ENCODE assay signal across 17 cellular contexts in genomic region chr3:197856199-197856816, GRCh38.
"Had no signal": no experiment of that assay in that cellular context is flagged by ENCODE, and none has a peak within 500 bp of the region (broad histone marks: within the 10 kb centered on the region; RNA-seq: fewer than 3 reads in every experiment).

No MANE protein-coding gene starts in this region.

- H3K27me3 Mint-ChIP-seq: activated naive CD8-positive, alpha-beta T cell; natural killer cell treated with Interleukin-12 subunit alpha and Interleukin-12 subunit beta and Interleukin-15 and Interleukin-18, amount 100 ng/mL, for 72 hours; stimulated activated memory B cell treated with anti-CD40 and anti-IgM and Interleukin-4, amounts not matched to agents 10 μg/mL and 1 μg/mL and 100 μg/mL, for 72 hours had no signal

- H3K27ac ChIP-seq: cardiac muscle cell, spleen, thoracic aorta, upper lobe of left lung, VCaP had no signal

- H3K27ac Mint-ChIP-seq: activated naive CD8-positive, alpha-beta T cell; natural killer cell treated with Interleukin-12 subunit alpha and Interleukin-12 subunit beta and Interleukin-15 and Interleukin-18, amount 100 ng/mL, for 72 hours had no signal

- H3K9me3 Mint-ChIP-seq: natural killer cell treated with Interleukin-12 subunit alpha and Interleukin-12 subunit beta and Interleukin-15 and Interleukin-18, amount 100 ng/mL, for 72 hours; stimulated activated memory B cell treated with anti-CD40 and anti-IgM and Interleukin-4, amounts not matched to agents 10 μg/mL and 1 μg/mL and 100 μg/mL, for 72 hours had no signal

- H3K4me1 ChIP-seq: spleen, upper lobe of left lung had no signal

- ATAC-seq: left cardiac atrium; natural killer cell treated with Interleukin-12 subunit alpha and Interleukin-12 subunit beta and Interleukin-15 and Interleukin-18, amount 100 ng/mL, for 72 hours; stimulated activated memory B cell treated with anti-CD40 and anti-IgM and Interleukin-4, amounts not matched to agents 10 μg/mL and 1 μg/mL and 100 μg/mL, for 72 hours had no signal

- H3K4me3 Mint-ChIP-seq: activated naive CD8-positive, alpha-beta T cell; natural killer cell treated with Interleukin-12 subunit alpha and Interleukin-12 subunit beta and Interleukin-15 and Interleukin-18, amount 100 ng/mL, for 72 hours; stimulated activated memory B cell treated with anti-CD40 and anti-IgM and Interleukin-4, amounts not matched to agents 10 μg/mL and 1 μg/mL and 100 μg/mL, for 72 hours had no signal

- H3K4me3 ChIP-seq: cardiac muscle cell, spleen, thoracic aorta, upper lobe of left lung had no signal

- H3K9me3 ChIP-seq: spleen, thoracic aorta, upper lobe of left lung had no signal

- H3K27me3 ChIP-seq: cardiac muscle cell, spleen, upper lobe of left lung had no signal

- DNase-seq: activated CD4-positive, alpha-beta T cell treated with anti-CD3 and anti-CD28 coated beads for 1 hour; activated CD4-positive, alpha-beta T cell treated with anti-CD3 and anti-CD28 coated beads, Interleukin-2, amount 50 U/mL, for 4 hours; activated gamma-delta T cell treated with Interleukin-2 at 50 U/mL for 16 hours; dermis blood vessel endothelial cell; effector memory CD4-positive, alpha-beta T cell; foreskin fibroblast; left cardiac atrium; retina; spleen; stimulated activated CD4-positive, alpha-beta T cell treated with anti-CD3 and anti-CD28 coated beads, Interleukin-4, amount 100 ng/mL, for 4 hours; upper lobe of left lung had no signal
